In the genomic region with DNA sequence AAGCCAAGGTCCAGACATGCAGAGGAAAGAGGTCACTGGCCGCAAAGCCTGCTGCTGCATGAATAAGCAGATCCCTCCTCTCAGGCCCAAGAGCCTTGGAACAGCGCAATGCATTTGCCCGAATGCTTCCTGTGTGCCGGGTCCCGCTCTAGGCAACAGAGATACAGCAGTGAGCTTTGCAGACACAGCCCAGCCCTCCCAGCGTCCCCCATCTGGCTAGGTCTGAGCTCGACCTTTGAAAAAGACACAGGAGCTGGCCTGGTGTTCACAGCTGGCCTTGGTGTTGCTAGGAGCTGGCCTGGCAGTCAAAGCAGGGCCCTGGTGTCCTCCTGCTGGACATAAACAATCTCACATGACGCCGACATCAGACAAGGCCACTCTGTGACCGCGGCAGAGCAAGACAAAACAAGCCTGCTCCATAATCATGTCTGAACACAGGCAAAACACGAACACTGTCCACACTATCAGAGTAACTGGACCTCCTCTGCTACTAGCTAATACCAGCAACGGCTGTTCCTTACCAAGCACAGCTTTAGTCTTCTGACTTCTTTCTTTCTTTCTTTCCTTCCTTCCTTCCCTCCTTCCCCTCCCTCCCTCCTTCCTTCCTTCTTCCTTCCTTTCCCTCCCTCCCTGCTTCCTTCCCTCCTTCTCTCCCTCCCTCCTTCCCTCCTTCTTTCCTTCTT, we compare ENCODE assay signal across 8 cellular contexts. TPM values are rescaled to one million over a fixed set of nuclear protein-coding genes. Genes with fewer than 3 reads are reported as not detected.
DNase-seq lines count a peak whose midpoint lies in the region; ATAC-seq and TF ChIP-seq lines count a peak whose summit lies in the region.

No MANE protein-coding gene starts in this region.

- H3K4me3 ChIP-seq in ovary: no peak overlapping the region

- peak; percentile 64 for DNase-seq in AG08396 (ENCODE audit: low spot score)
- peak in 56 of 58 donors; percentile 5 to 95 (median 76) for DNase-seq in anterior cingulate cortex (lab: John Stamatoyannopoulos, UW)
- no peak for DNase-seq in left cardiac atrium
- peak; percentile 65 to 88 (median 74) for DNase-seq in ovary
- no peak for DNase-seq in HK-2 (ENCODE audit: unreplicated experiment)
- no peak for DNase-seq in NCI-H2029 treated with DMSO at 0.1 percent for 48 hours (lab: John Stamatoyannopoulos, UW)

- WGBS in ovary, 3 donors: 2 to 12% (median 4%) methylated on average over 13 of the region's 13 CpGs

- no peak for TF ChIP-seq EP300 in ovary (IDR thresholded peaks at IDR 0.05)

- H3K4me1 ChIP-seq in ovary (ENCODE audit: insufficient read depth): peaks cover 6% of the 10 kb centered on the region

- ATAC-seq in left cardiac atrium (peak; percentile 77 to 81), HG02759 (IDR thresholded peaks at IDR 0.05; ENCODE audit: unreplicated experiment) (no peak), HG03342 (IDR thresholded peaks at IDR 0.05; ENCODE audit: unreplicated experiment) (no peak)

- H3K27me3 ChIP-seq in ovary: no peaks in the 10 kb centered on the region

- H3K36me3 ChIP-seq in ovary: no peaks in the 10 kb centered on the region

- no peak for TF ChIP-seq POLR2A in ovary (IDR thresholded peaks at IDR 0.05)

- H3K9me3 ChIP-seq in ovary: no peaks in the 10 kb centered on the region

- no peak for TF ChIP-seq CTCF in ovary (IDR thresholded peaks at IDR 0.05)

- intact Hi-C loops in left cardiac atrium (cut with DNase I): no loop called here
- intact Hi-C loops in ovary (cut with DNase I): no loop called here

- H3K27ac ChIP-seq in ovary: peak overlapping the region in 1 of 2 donors; percentile 84

RNA-seq across cellular contexts. Expression of gene PEX11G, which starts 5.7 kb away (rescaled TPM):
- 1 to 10 TPM; 1.2 to 2.0 TPM for total RNA-seq in left cardiac atrium
- 1 to 10 TPM; 2.8 to 5.1 (median 3.7) TPM for total RNA-seq in ovary
- 1 to 10 TPM in 1 of 2 donors, under 1 TPM in 1; 0.40 to 6.0 TPM for polyA plus RNA-seq in ovary

RNA-seq across cellular contexts. Expression of gene ZNF358, which starts 21.3 kb away (rescaled TPM):
- 10 to 100 TPM; 75.3 to 82.4 TPM for total RNA-seq in left cardiac atrium
- 100 to 1,000 TPM in 2 of 7 donors, 10 to 100 TPM in 5; 55.0 to 112 (median 88.2) TPM for total RNA-seq in ovary
- 10 to 100 TPM in 1 of 2 donors, 1 to 10 TPM in 1; 9.2 to 91.7 TPM for polyA plus RNA-seq in ovary

RNA-seq across cellular contexts. Expression of gene MCOLN1, which starts 27.9 kb away (rescaled TPM):
- 10 to 100 TPM; 21.2 to 25.0 TPM for total RNA-seq in left cardiac atrium
- total RNA-seq in ovary: 10 to 100 TPM in 6 of 7 donors, 1 to 10 TPM in 1; 9.2 to 18.9 (median 13.6) TPM
- polyA plus RNA-seq in ovary: 10 to 100 TPM in 1 of 2 donors, 1 to 10 TPM in 1; 6.1 to 20.4 TPM

RNA-seq across cellular contexts. Expression of gene PNPLA6, which starts 41.0 kb away (rescaled TPM):
- total RNA-seq in left cardiac atrium: 10 to 100 TPM; 59.2 to 61.7 TPM
- total RNA-seq in ovary: 10 to 100 TPM; 31.0 to 69.1 (median 60.1) TPM
- 10 to 100 TPM; 19.0 to 30.6 TPM for polyA plus RNA-seq in ovary

Comparison
In these comparisons a context has a peak if more than half of its experiments do, and no peak if none do; other contexts are left out.
1. DNase-seq: peak in AG08396 (single experiment), anterior cingulate cortex (56 of 58) and ovary (5 of 5); none in left cardiac atrium (single experiment), HK-2 (single experiment) and NCI-H2029 treated with DMSO at 0.1 percent for 48 hours (single experiment).
2. ATAC-seq: peak in left cardiac atrium (2 of 2); none in HG02759 (single experiment) and HG03342 (single experiment).